Comparison of ENCODE assay signal across 9 cellular contexts in the genomic region with DNA sequence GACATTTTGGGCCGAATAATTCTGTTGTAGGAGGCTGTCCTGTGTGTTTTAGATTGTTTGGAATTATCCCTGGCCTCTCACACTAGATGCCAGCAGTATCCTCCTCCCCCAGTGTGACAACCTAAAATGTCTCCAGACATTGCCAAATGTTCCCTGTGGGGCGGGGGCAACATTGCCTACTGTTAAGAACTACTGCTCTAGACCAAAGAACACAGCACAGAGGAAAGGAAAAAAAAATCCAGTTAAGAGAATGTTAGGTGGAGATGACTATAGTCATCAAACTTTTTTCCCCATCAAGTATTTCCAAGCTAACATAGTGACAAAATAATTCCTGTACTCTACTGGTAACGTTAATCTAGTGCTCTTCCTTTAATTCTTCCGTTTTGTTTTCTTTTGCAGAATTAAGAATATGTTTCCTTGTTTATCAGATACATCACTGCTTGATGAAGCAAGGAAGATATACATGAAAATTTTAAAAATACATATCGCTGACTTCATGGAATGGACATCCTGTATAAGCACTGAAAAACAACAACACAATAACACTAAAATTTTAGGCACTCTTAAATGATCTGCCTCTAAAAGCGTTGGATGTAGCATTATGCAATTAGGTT. TPM values are rescaled to one million over a fixed set of nuclear protein-coding genes. Genes with fewer than 3 reads are reported as not detected.
DNase-seq lines count a peak whose midpoint lies in the region; ATAC-seq and TF ChIP-seq lines count a peak whose summit lies in the region.
"Had no signal": no experiment of that assay in that cellular context is flagged by ENCODE, and none has a peak within 500 bp of the region (broad histone marks: within the 10 kb centered on the region; RNA-seq: fewer than 3 reads in every experiment).

No MANE protein-coding gene starts in this region.

- H3K4me3 ChIP-seq in neural progenitor cell, result peak overlapping the region; percentile 98

- no peak overlapping the region for H3K27ac ChIP-seq in neural progenitor cell

- H4K20me1 ChIP-seq in neural progenitor cell (ENCODE audit: low read depth), result peaks cover 48% of the 10 kb centered on the region

- no peak overlapping the region for H2AFZ ChIP-seq in neural progenitor cell (replicated peaks)

- H3K27ac Mint-ChIP-seq in brain, result peak overlapping the region; percentile 47 to 99 (median 96)
- H3K27ac Mint-ChIP-seq in neural progenitor cell, result no peak overlapping the region

- peaks cover 72% of the 10 kb centered on the region for H3K79me2 ChIP-seq in neural progenitor cell (ENCODE audit: low read depth)

- H3K9me3 ChIP-seq in neural progenitor cell (ENCODE audit: low read depth), result no peaks in the 10 kb centered on the region

- H3K36me3 ChIP-seq in neural progenitor cell, result peaks cover 31% of the 10 kb centered on the region

- H3K4me1 Mint-ChIP-seq in brain (peaks cover 58% of the 10 kb centered on the region), neural progenitor cell (peaks cover 53% of the 10 kb centered on the region)

- ATAC-seq in GM21515 (IDR thresholded peaks at IDR 0.05; ENCODE audit: unreplicated experiment) (no peak), HG03378 (IDR thresholded peaks at IDR 0.05; ENCODE audit: unreplicated experiment) (no peak)

- peaks cover 80% of the 10 kb centered on the region for H3F3A ChIP-seq in neural progenitor cell (ENCODE audit: low read depth)

- H3K9me3 Mint-ChIP-seq in brain, result peaks cover 0 to 9% (median 0%) of the 10 kb centered on the region in 5 experiments
- no peaks in the 10 kb centered on the region for H3K9me3 Mint-ChIP-seq in neural progenitor cell

- no peaks in the 10 kb centered on the region for H3K27me3 ChIP-seq in neural progenitor cell

- peaks cover 36% of the 10 kb centered on the region for H3K27me3 Mint-ChIP-seq in brain
- peaks cover 7% of the 10 kb centered on the region for H3K27me3 Mint-ChIP-seq in neural progenitor cell (ENCODE audit: insufficient read depth, low read depth)

- H3K4me2 ChIP-seq in neural progenitor cell, result peak overlapping the region; percentile 94

- DNase-seq in DMS114 treated with DMSO at 0.1 percent for 48 hours (lab: John Stamatoyannopoulos, UW; ENCODE audit: unreplicated experiment), result peak; percentile 49
- peak; percentile 19 for DNase-seq in LoVo (ENCODE audit: low spot score)
- no peak for DNase-seq in neural progenitor cell (ENCODE audit: low spot score)
- no peak for DNase-seq in putamen (ENCODE audit: low spot score)
- no peak for DNase-seq in stimulated activated CD4-positive, alpha-beta T cell treated with anti-CD3 and anti-CD28 coated beads, Interleukin-4, amount 100 ng/mL, for 24 hours
- DNase-seq: NCI-H774 had no signal

- TF ChIP-seq CTCF in brain (conservative IDR thresholded peaks at IDR 0.05) (no peak), neural progenitor cell (IDR thresholded peaks at IDR 0.05) (no peak)

- H3K36me3 Mint-ChIP-seq in brain (peaks cover 45% of the 10 kb centered on the region), neural progenitor cell (peaks cover 28% of the 10 kb centered on the region)

- no peak overlapping the region for H3K9ac ChIP-seq in neural progenitor cell

- peaks cover 45% of the 10 kb centered on the region for H3K4me1 ChIP-seq in neural progenitor cell

- peak overlapping the region; percentile 83 to 99 (median 99) for H3K4me3 Mint-ChIP-seq in brain
- H3K4me3 Mint-ChIP-seq in neural progenitor cell, result peak overlapping the region; percentile 68

RNA-seq across cellular contexts. Expression of gene CDKN1B, which starts 3.6 kb away (rescaled TPM):
- polyA plus RNA-seq in brain (ENCODE audit: insufficient read depth, low read depth, low replicate concordance), result 81.4 TPM
- total RNA-seq in neural progenitor cell (ENCODE audit: low replicate concordance), result 75.5 and 84.2 TPM in 2 replicates

RNA-seq across cellular contexts. Expression of gene GPR19, which starts 24.8 kb away (rescaled TPM):
- polyA plus RNA-seq in brain (ENCODE audit: insufficient read depth, low read depth, low replicate concordance), result 11.3 TPM
- total RNA-seq in neural progenitor cell (ENCODE audit: low replicate concordance), result 53.9 and 57.4 TPM in 2 replicates

Comparison
In these comparisons a context has a peak if more than half of its experiments do, and no peak if none do; other contexts are left out.
1. DNase-seq: peak in DMS114 treated with DMSO at 0.1 percent for 48 hours (single experiment) and LoVo (single experiment); none in neural progenitor cell (single experiment), putamen (single experiment) and stimulated activated CD4-positive, alpha-beta T cell treated with anti-CD3 and anti-CD28 coated beads, Interleukin-4, amount 100 ng/mL, for 24 hours (single experiment).